Comparison of ENCODE assay signal across 13 cellular contexts in genomic region chr1:211356723-211357418, GRCh38. TPM values are rescaled to one million over a fixed set of nuclear protein-coding genes. Genes with fewer than 3 reads are reported as not detected.
DNase-seq lines count a peak whose midpoint lies in the region; ATAC-seq and TF ChIP-seq lines count a peak whose summit lies in the region.
"Had no signal": no experiment of that assay in that cellular context is flagged by ENCODE, and none has a peak within 500 bp of the region (broad histone marks: within the 10 kb centered on the region; RNA-seq: fewer than 3 reads in every experiment).

No MANE protein-coding gene starts in this region.

- no peak for TF ChIP-seq CTCF in left lung (IDR thresholded peaks at IDR 0.05)

- intact Hi-C loops in left lung (cut with DNase I): no loop called here

- H3K36me3 ChIP-seq in left lung (peaks cover 0 to 9% of the 10 kb centered on the region in 2 donors), H7 (replicated peaks; ENCODE audit: control insufficient read depth, insufficient read depth, low read length) (peaks cover 3% of the 10 kb centered on the region)

- no peaks in the 10 kb centered on the region for H3K4me1 ChIP-seq in left lung

- no peaks in the 10 kb centered on the region for H3K27me3 ChIP-seq in left lung
- no peaks in the 10 kb centered on the region for H3K27me3 ChIP-seq in H7 (ENCODE audit: control insufficient read depth, insufficient read depth, low read length)

- DNase-seq in AG08395 (ENCODE audit: low spot score): peak; percentile 19
- DNase-seq in GM03348 (ENCODE audit: low spot score): peak; percentile 81
- DNase-seq in astrocyte of the hippocampus (ENCODE audit: low read depth, low spot score): peak; percentile 48
- no peak for DNase-seq in left lung
- no peak for DNase-seq in NCI-H2171 treated with DMSO at 0.1 percent for 48 hours (lab: John Stamatoyannopoulos, UW)
- no peak for DNase-seq in H7
- DNase-seq: activated CD4-positive, alpha-beta T cell treated with anti-CD3 and anti-CD28 coated beads, Interleukin-2, amount 50 U/mL, for 4 hours; activated naive CD4-positive, alpha-beta T cell treated with anti-CD3 and anti-CD28 coated beads for 36 hours; C1 segment of cervical spinal cord; stimulated activated CD4-positive, alpha-beta T cell treated with anti-CD3 and anti-CD28 coated beads, Interleukin-15, amount 100 ng/mL, for 24 hours had no signal

- H3K27ac ChIP-seq in left lung: no peak overlapping the region
- H3K27ac ChIP-seq: HL-60 had no signal

- ATAC-seq in left lung (peak; percentile 36), GM18517 (IDR thresholded peaks at IDR 0.05; ENCODE audit: unreplicated experiment) (no peak), GM18520 (IDR thresholded peaks at IDR 0.05; ENCODE audit: unreplicated experiment) (no peak)

- H3K4me3 ChIP-seq in left lung: no peak overlapping the region
- H3K4me3 ChIP-seq in H7 (ENCODE audit: insufficient read depth, low read depth, low read length): no peak overlapping the region

- H3K9me3 ChIP-seq in left lung: no peaks in the 10 kb centered on the region

RNA-seq across cellular contexts. Expression of gene TRAF5, which starts 30.2 kb away (rescaled TPM):
- total RNA-seq in left lung: 10 to 100 TPM; 10.1 to 11.5 TPM
- total RNA-seq in H7 (2014; rRNA removed; shearing (Covaris generic)): 21.5 and 39.3 TPM in 2 replicates

Comparison
In these comparisons a context has a peak if more than half of its experiments do, and no peak if none do; other contexts are left out.
1. DNase-seq: peak in AG08395 (single experiment), GM03348 (single experiment) and astrocyte of the hippocampus (single experiment); none in left lung (0 of 2), NCI-H2171 treated with DMSO at 0.1 percent for 48 hours (single experiment) and H7 (single experiment).